2 cellular contexts compared by ENCODE assay signal in the genomic region with DNA sequence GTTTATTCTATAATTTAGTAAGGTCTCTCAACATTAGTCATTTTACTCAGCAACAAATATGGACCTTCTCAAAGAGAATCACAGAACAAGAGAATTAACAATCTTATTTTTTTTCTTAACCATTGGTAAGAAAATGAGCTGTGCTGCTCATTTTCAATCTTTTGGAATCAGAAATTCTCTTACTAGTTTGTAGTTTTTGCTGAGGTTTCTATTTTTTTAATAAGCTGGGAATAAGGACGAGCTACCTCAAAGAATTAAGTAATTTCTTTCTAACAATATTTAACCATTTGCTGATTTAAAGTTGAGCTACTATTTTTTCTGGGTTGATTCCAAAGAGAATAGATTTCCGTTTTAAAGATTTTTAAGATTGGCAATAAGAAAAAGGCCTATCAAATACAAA.
TF ChIP-seq lines count a peak whose summit lies in the region.

No MANE protein-coding gene starts in this region.

TF ChIP-seq in HepG2, 621 proteins besides CTCF, POLR2A, EP300 and RAD21:
- no peak for TF ChIP-seq ZBTB7B (CRISPR knock-in tag; IDR thresholded peaks at IDR 0.05)
- TF ChIP-seq MAFK (conservative IDR thresholded peaks at IDR 0.05 in 1 of 2, IDR thresholded peaks at IDR 0.05 in 1 of 2; ENCODE audit: low read length in 2 of 2) = peak; percentile 34 to 69
- TF ChIP-seq KDM5A (IDR thresholded peaks at IDR 0.05; ENCODE audit: borderline replicate concordance, low read length) = no peak
- peak; percentile 58 for TF ChIP-seq MAFF (IDR thresholded peaks at IDR 0.05; ENCODE audit: low read depth, low read length)

TF ChIP-seq in IMR-90, 13 proteins besides CTCF, POLR2A, EP300 and RAD21:
- TF ChIP-seq MAFK (IDR thresholded peaks at IDR 0.05; ENCODE audit: low read depth, low read length) (peak; percentile 62), RFX5 (IDR thresholded peaks at IDR 0.05; ENCODE audit: low read depth, low read length) (no peak)
